Comparison of ENCODE assay signal across 19 cellular contexts in the genomic region with DNA sequence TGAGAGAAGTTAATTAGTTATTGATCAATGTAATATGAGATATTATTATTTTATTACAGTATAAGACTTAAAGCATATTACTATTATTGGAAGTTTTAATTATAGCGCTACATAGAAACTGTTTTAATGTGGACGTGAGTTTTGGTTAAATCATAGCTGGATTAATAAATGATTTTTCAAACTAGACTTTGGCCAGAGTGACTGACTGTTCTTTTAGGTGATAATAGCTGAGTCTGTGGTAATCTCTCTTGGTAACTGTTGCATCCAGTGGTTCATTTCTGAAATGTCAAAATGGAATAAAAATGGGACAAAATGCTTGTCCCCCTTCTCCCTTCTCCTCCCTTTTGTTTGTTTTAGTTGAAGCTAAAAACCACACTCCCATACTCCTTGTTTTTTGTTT.
"Had no signal": no experiment of that assay in that cellular context is flagged by ENCODE, and none has a peak within 500 bp of the region (broad histone marks: within the 10 kb centered on the region; RNA-seq: fewer than 3 reads in every experiment).

No MANE protein-coding gene starts in this region.

- H3K36me3 ChIP-seq: lower lobe of right lung, neutrophil, suprapubic skin, thyroid gland had no signal

- H3K9me3 ChIP-seq: lower lobe of right lung, neutrophil, suprapubic skin, thyroid gland had no signal

- DNase-seq: effector CD4-positive, alpha-beta T cell; endodermal cell; foreskin melanocyte; head of caudate nucleus; kidney glomerular epithelial cell; lower lobe of right lung; mesenchymal stem cell; midbrain; small intestine; stimulated activated CD4-positive, alpha-beta T cell treated with anti-CD3 and anti-CD28 coated beads, Interleukin-12 subunit alpha, Interleukin-12 subunit beta, amount 100 ng/mL, for 4 hours; stimulated activated CD4-positive, alpha-beta T cell treated with anti-CD3 and anti-CD28 coated beads, Interleukin-2, amount 100 ng/mL, for 48 hours; stimulated activated naive CD8-positive, alpha-beta T cell treated with anti-CD3 and anti-CD28 coated beads, Interleukin-15, Interleukin-2, amounts not matched to agents 100 U/mL and 50 U/mL, for 24 hours; thyroid gland had no signal

- FAIRE-seq: urothelium cell line had no signal

- H3K4me3 Mint-ChIP-seq: endodermal cell, type B pancreatic cell had no signal

- H3K4me3 ChIP-seq: coronary artery, hepatocyte, lower lobe of right lung, suprapubic skin, thyroid gland had no signal

- H3K27ac ChIP-seq: coronary artery, hepatocyte, lower lobe of right lung, neutrophil, suprapubic skin, thyroid gland had no signal

- H3K9me3 Mint-ChIP-seq: type B pancreatic cell had no signal

- H3K4me1 Mint-ChIP-seq: endodermal cell had no signal

- H3K27me3 ChIP-seq: hepatocyte, neutrophil, suprapubic skin, thyroid gland had no signal

- ATAC-seq: lower lobe of right lung; stimulated activated naive CD8-positive, alpha-beta T cell treated with anti-CD3 and anti-CD28 coated beads, Interleukin-15, Interleukin-2, amounts not matched to agents 100 U/mL and 50 U/mL, for 24 hours had no signal

- H3K27ac Mint-ChIP-seq: endodermal cell, type B pancreatic cell had no signal

- H3K27me3 Mint-ChIP-seq: type B pancreatic cell had no signal
